Comparison of ENCODE assay signal across 8 cellular contexts in genomic region chrX:74613350-74614192, GRCh38. TPM values are rescaled to one million over a fixed set of nuclear protein-coding genes. Genes with fewer than 3 reads are reported as not detected.
DNase-seq lines count a peak whose midpoint lies in the region; ATAC-seq, FAIRE-seq and TF ChIP-seq lines count a peak whose summit lies in the region.

No MANE protein-coding gene starts in this region.

- no peaks in the 10 kb centered on the region for H3K27me3 Mint-ChIP-seq in central memory CD8-positive, alpha-beta T cell

- H2AFZ ChIP-seq in HepG2 (ENCODE audit: low read length), result no peak overlapping the region

- no peaks in the 10 kb centered on the region; a peak in 1 of 5 replicates for H3K27me3 ChIP-seq in HepG2 (ENCODE audit: control insufficient read depth in 1 of 2, insufficient read depth in 2 of 2, low read length in 2 of 2)

- TF ChIP-seq EP300 in HepG2 (IDR thresholded peaks at IDR 0.05; ENCODE audit: low read depth in 2 of 2, low read length in 2 of 2), result no peak
- TF ChIP-seq EP300 in HepG2 (CRISPR knock-in tag; IDR thresholded peaks at IDR 0.05; ENCODE audit: borderline replicate concordance), result no peak

- H3K4me1 ChIP-seq in HepG2 (ENCODE audit: insufficient read depth, low read length), result no peaks in the 10 kb centered on the region

- intact Hi-C loops in HepG2 (cut with micrococcal nuclease; ENCODE audit: unreplicated experiment), result no loop called here

- TF ChIP-seq POLR2A in HepG2 (IDR thresholded peaks at IDR 0.05; ENCODE audit: insufficient read depth in 1 of 2, low read depth in 2 of 2, low read length in 2 of 2), result no peak

- H3K36me3 ChIP-seq in HepG2 (replicated peaks in 1 of 2; ENCODE audit: control insufficient read depth in 1 of 2, insufficient read depth in 2 of 2, low read length in 2 of 2), result no peaks in the 10 kb centered on the region

- 0 out of 2 replicates have a peak, but pooled peaks have one; percentile 11 for TF ChIP-seq CTCF in HepG2 (CRISPR knock-in tag; IDR thresholded peaks at IDR 0.05)

- no peak for FAIRE-seq in HTR-8/SVneo (lab: Jason Lieb, UNC)
- no peak for FAIRE-seq in RCC 7860 (lab: Jason Lieb, UNC)
- FAIRE-seq in HepG2 (lab: Jason Lieb, UNC), result no peak
- no peak for FAIRE-seq in frontal cortex (lab: Jason Lieb, UNC)

- peaks cover 6% of the 10 kb centered on the region for H3K4me1 Mint-ChIP-seq in central memory CD8-positive, alpha-beta T cell

- H3K36me3 Mint-ChIP-seq in central memory CD8-positive, alpha-beta T cell (ENCODE audit: insufficient read depth), result peaks cover 25% of the 10 kb centered on the region

- POLR2A ChIA-PET in HepG2 (lab: Yijun Ruan, JAX), result no interaction called here

- peak overlapping the region; percentile 91 for H3K27ac ChIP-seq in HepG2 (ENCODE audit: extremely low read length, insufficient read depth, low read length)

- 2% methylated on average over 10 of the region's 22 CpGs for WGBS in HepG2 (ENCODE audit: low lambda C conversion rate)

- peak overlapping the region; percentile 63 for H3K4me2 ChIP-seq in HepG2 (ENCODE audit: low read depth, low read length)

- H3K4me3 Mint-ChIP-seq in central memory CD8-positive, alpha-beta T cell, result peak overlapping the region; percentile 99

- peak overlapping the region; percentile 63 to 82 (median 81) for H3K4me3 ChIP-seq in HepG2 (replicated peaks in 1 of 3; ENCODE audit: insufficient read depth in 1 of 3, low read depth in 2 of 3, low read length in 3 of 3)

- CTCF ChIA-PET in HepG2 (lab: Yijun Ruan, JAX; ENCODE audit: low intra/inter-chr PET ratio, low total read pairs), result no interaction called here

- peak overlapping the region; percentile 86 for H3K9ac ChIP-seq in HepG2 (ENCODE audit: insufficient read depth, low read depth, low read length)

- TF ChIP-seq RAD21 in HepG2 (CRISPR knock-in tag; IDR thresholded peaks at IDR 0.05), result no peak

- H3K79me2 ChIP-seq in HepG2 (ENCODE audit: insufficient read depth, low read length), result peaks cover 44% of the 10 kb centered on the region

- no peaks in the 10 kb centered on the region for H3K9me3 ChIP-seq in HepG2 (ENCODE audit: low read length)

- no peak for ATAC-seq in central memory CD8-positive, alpha-beta T cell (replicated peaks; ENCODE audit: extremely low read depth, poor library complexity, severe bottlenecking)
- peak; percentile 21; the same call in 2 of the 3 replicates for ATAC-seq in HepG2

- in situ Hi-C loops in HepG2 (cut with HindIII; ENCODE audit: extremely low pct_ligation_motif_present, low pct_unique_long_range_greater_than_20kb), result no loop called here

- DNase-seq in EH (ENCODE audit: low read depth) (peak; percentile 42), HTR-8/SVneo (ENCODE audit: insufficient read length, low spot score) (peak; percentile 18), RCC 7860 (ENCODE audit: low spot score) (peak; percentile 25), HepG2 (ENCODE audit: low spot score) (peak; percentile 6), superior temporal gyrus (ENCODE audit: extremely low spot score) (peak; percentile 11), frontal cortex (ENCODE audit: low spot score in 2 of 2) (no peak), NCI-H187 (lab: John Stamatoyannopoulos, UW) (no peak)
- DNase-seq in central memory CD8-positive, alpha-beta T cell (ENCODE audit: low spot score in 2 of 2), result no peak

- TSS peak; percentile 61 for BruUV-seq in HepG2 (replicated peaks; lab: Mats Ljungman, UMichigan)

- peak overlapping the region; percentile 100 for H3K27ac Mint-ChIP-seq in central memory CD8-positive, alpha-beta T cell (ENCODE audit: low read depth)

- no peaks in the 10 kb centered on the region for H3K9me3 Mint-ChIP-seq in central memory CD8-positive, alpha-beta T cell

- peaks cover 3% of the 10 kb centered on the region; the same call in 1 of the 2 replicates for H4K20me1 ChIP-seq in HepG2 (ENCODE audit: insufficient read depth, low read length)

TF ChIP-seq in HepG2, 621 proteins besides CTCF, POLR2A, EP300 and RAD21:
- TF ChIP-seq ZNF224 (CRISPR knock-in tag; IDR thresholded peaks at IDR 0.05) (no peak), ZNF468 (CRISPR knock-in tag; IDR thresholded peaks at IDR 0.05) (no peak), YY1 (IDR thresholded peaks at IDR 0.05; ENCODE audit: insufficient read depth, insufficient replicate concordance, low read depth, low read length) (peak; percentile 33)

RNA-seq across cellular contexts. Expression of gene RLIM, which starts 0.9 kb away (rescaled TPM):
- total RNA-seq in HepG2 (2016; rRNA removed; fragmentation: Illumina TruSeq; extraction: Trizol) (24.5 and 41.8 TPM in 2 replicates), frontal cortex (123 TPM)
- 1.5 and 1.8 TPM in 2 replicates for total RNA-seq in HepG2 (2016; cell fraction: cytosol; rRNA removed; fragmentation: Illumina TruSeq; extraction: Trizol; ENCODE audit: low read depth)
- 24.2 and 38.8 TPM in 2 replicates for total RNA-seq in HepG2 (2016; cell fraction: insoluble cytoplasmic fraction; rRNA removed; fragmentation: Illumina TruSeq; extraction: Trizol)
- total RNA-seq in HepG2 (2016; cell fraction: membrane; rRNA removed; fragmentation: Illumina TruSeq; extraction: Trizol), result 7.6 and 8.7 TPM in 2 replicates
- total RNA-seq in HepG2 (2016; cell fraction: nucleus; rRNA removed; fragmentation: Illumina TruSeq; extraction: Trizol), result 22.6 and 26.7 TPM in 2 replicates
- 5.7 and 7.7 TPM in 2 replicates for polyA plus RNA-seq in HepG2 (2011; rRNA removed)
- polyA plus RNA-seq in HepG2 (2011; cell fraction: cytosol; rRNA removed), result 2.9 and 4.9 TPM in 2 replicates
- polyA plus RNA-seq in HepG2 (2011; cell fraction: nucleus; rRNA removed), result 4.0 and 5.3 TPM in 2 replicates
- polyA plus RNA-seq in HepG2 (2012), result 6.1 and 7.5 TPM in 2 replicates
- polyA plus RNA-seq in HepG2 (2016; cell fraction: cytosol; fragmentation: Illumina TruSeq; extraction: Trizol; ENCODE audit: low read depth), result 0.32 and 0.33 TPM in 2 replicates
- 11.5 and 12.2 TPM in 2 replicates for polyA plus RNA-seq in HepG2 (2016; cell fraction: insoluble cytoplasmic fraction; fragmentation: Illumina TruSeq; extraction: Trizol; ENCODE audit: low read depth)
- polyA plus RNA-seq in HepG2 (2016; cell fraction: membrane; fragmentation: Illumina TruSeq; extraction: Trizol; ENCODE audit: low read depth), result 1.1 and 1.5 TPM in 2 replicates
- polyA plus RNA-seq in HepG2 (2016; cell fraction: nucleus; fragmentation: Illumina TruSeq; extraction: Trizol; ENCODE audit: insufficient read depth, low read depth), result 11.7 and 12.3 TPM in 2 replicates
- polyA minus RNA-seq in HepG2 (2011; rRNA and poly(A)+ RNA removed; ENCODE audit: low replicate concordance), result 9.1 and 42.3 TPM in 2 replicates
- polyA minus RNA-seq in HepG2 (2011; cell fraction: cytosol; rRNA and poly(A)+ RNA removed), result 16.9 and 20.0 TPM in 2 replicates
- 38.5 and 40.6 TPM in 2 replicates for polyA minus RNA-seq in HepG2 (2011; cell fraction: nucleus; rRNA and poly(A)+ RNA removed)

Comparison
In these comparisons a context has a peak if more than half of its experiments do, and no peak if none do; other contexts are left out.
1. DNase-seq: peak in EH (single experiment), HTR-8/SVneo (single experiment), RCC 7860 (single experiment), HepG2 (single experiment) and superior temporal gyrus (single experiment); none in central memory CD8-positive, alpha-beta T cell (0 of 2), frontal cortex (0 of 2) and NCI-H187 (0 of 2).